ENCODE assay signal across 19 cellular contexts in genomic region chr3:21919383-21919782, GRCh38.
"Had no signal": no experiment of that assay in that cellular context is flagged by ENCODE, and none has a peak within 500 bp of the region (broad histone marks: within the 10 kb centered on the region; RNA-seq: fewer than 3 reads in every experiment).

No MANE protein-coding gene starts in this region.

- H3K36me3 ChIP-seq: esophagus muscularis mucosa, neutrophil, tibial nerve, upper lobe of right lung, vagina had no signal

- H3K27me3 ChIP-seq: esophagus muscularis mucosa, foreskin keratinocyte, neutrophil, testis, tibial nerve, upper lobe of right lung, vagina had no signal

- DNase-seq: effector memory CD8-positive, alpha-beta T cell; foreskin keratinocyte; left colon; mucosa of descending colon; naive thymus-derived CD8-positive, alpha-beta T cell; posterior cingulate gyrus; right cardiac atrium; stimulated activated CD4-positive, alpha-beta T cell treated with anti-CD3 and anti-CD28 coated beads, Interleukin-15, amount 100 ng/mL, for 24 hours; stimulated activated CD4-positive, alpha-beta T cell treated with anti-CD3 and anti-CD28 coated beads, Interleukin-1b, Interleukin-23, amount 100 ng/mL, for 48 hours; stimulated activated CD4-positive, alpha-beta T cell treated with anti-CD3 and anti-CD28 coated beads, Interleukin-4, amount 100 ng/mL, for 24 hours; stimulated activated naive B cell treated with anti-CD40 and anti-IgM and Interleukin-4, amounts not matched to agents 10 μg/mL and 1 μg/mL and 100 μg/mL, for 72 hours; stimulated activated naive CD8-positive, alpha-beta T cell treated with anti-CD3 and anti-CD28 coated beads, Interleukin-15, amount 100 ng/mL, for 72 hours; testis; upper lobe of right lung had no signal

- H3K27ac Mint-ChIP-seq: effector memory CD8-positive, alpha-beta T cell; naive thymus-derived CD8-positive, alpha-beta T cell; stimulated activated naive B cell treated with anti-CD40 and anti-IgM and Interleukin-4, amounts not matched to agents 10 μg/mL and 1 μg/mL and 100 μg/mL, for 72 hours; stimulated activated naive CD8-positive, alpha-beta T cell treated with anti-CD3 and anti-CD28 coated beads, Interleukin-15, amount 100 ng/mL, for 72 hours had no signal

- H3K36me3 Mint-ChIP-seq: stimulated activated naive B cell treated with anti-CD40 and anti-IgM and Interleukin-4, amounts not matched to agents 10 μg/mL and 1 μg/mL and 100 μg/mL, for 72 hours had no signal

- H3K4me3 Mint-ChIP-seq: effector memory CD8-positive, alpha-beta T cell; naive thymus-derived CD8-positive, alpha-beta T cell; stimulated activated naive B cell treated with anti-CD40 and anti-IgM and Interleukin-4, amounts not matched to agents 10 μg/mL and 1 μg/mL and 100 μg/mL, for 72 hours; stimulated activated naive CD8-positive, alpha-beta T cell treated with anti-CD3 and anti-CD28 coated beads, Interleukin-15, amount 100 ng/mL, for 72 hours had no signal

- H3K27ac ChIP-seq: epithelial cell of prostate, esophagus muscularis mucosa, foreskin keratinocyte, neutrophil, testis, tibial nerve, upper lobe of right lung, vagina had no signal

- ATAC-seq: effector memory CD8-positive, alpha-beta T cell; foreskin keratinocyte; left colon; mucosa of descending colon; naive thymus-derived CD8-positive, alpha-beta T cell; right cardiac atrium; stimulated activated naive B cell treated with anti-CD40 and anti-IgM and Interleukin-4, amounts not matched to agents 10 μg/mL and 1 μg/mL and 100 μg/mL, for 72 hours; stimulated activated naive CD8-positive, alpha-beta T cell treated with anti-CD3 and anti-CD28 coated beads, Interleukin-15, amount 100 ng/mL, for 72 hours; upper lobe of right lung had no signal

- H3K4me1 Mint-ChIP-seq: naive thymus-derived CD8-positive, alpha-beta T cell; stimulated activated naive B cell treated with anti-CD40 and anti-IgM and Interleukin-4, amounts not matched to agents 10 μg/mL and 1 μg/mL and 100 μg/mL, for 72 hours; stimulated activated naive CD8-positive, alpha-beta T cell treated with anti-CD3 and anti-CD28 coated beads, Interleukin-15, amount 100 ng/mL, for 72 hours had no signal

- H3K27me3 Mint-ChIP-seq: effector memory CD8-positive, alpha-beta T cell; naive thymus-derived CD8-positive, alpha-beta T cell; stimulated activated naive B cell treated with anti-CD40 and anti-IgM and Interleukin-4, amounts not matched to agents 10 μg/mL and 1 μg/mL and 100 μg/mL, for 72 hours; stimulated activated naive CD8-positive, alpha-beta T cell treated with anti-CD3 and anti-CD28 coated beads, Interleukin-15, amount 100 ng/mL, for 72 hours had no signal

- H3K4me3 ChIP-seq: esophagus muscularis mucosa, mucosa of descending colon, testis, tibial nerve, upper lobe of right lung, vagina had no signal

- H3K4me1 ChIP-seq: esophagus muscularis mucosa, foreskin keratinocyte, testis, tibial nerve, upper lobe of right lung, vagina had no signal

- H3K9me3 ChIP-seq: esophagus muscularis mucosa, neutrophil, testis, tibial nerve, upper lobe of right lung, vagina had no signal
